Comparison of ENCODE assay signal across 19 cellular contexts in the genomic region with DNA sequence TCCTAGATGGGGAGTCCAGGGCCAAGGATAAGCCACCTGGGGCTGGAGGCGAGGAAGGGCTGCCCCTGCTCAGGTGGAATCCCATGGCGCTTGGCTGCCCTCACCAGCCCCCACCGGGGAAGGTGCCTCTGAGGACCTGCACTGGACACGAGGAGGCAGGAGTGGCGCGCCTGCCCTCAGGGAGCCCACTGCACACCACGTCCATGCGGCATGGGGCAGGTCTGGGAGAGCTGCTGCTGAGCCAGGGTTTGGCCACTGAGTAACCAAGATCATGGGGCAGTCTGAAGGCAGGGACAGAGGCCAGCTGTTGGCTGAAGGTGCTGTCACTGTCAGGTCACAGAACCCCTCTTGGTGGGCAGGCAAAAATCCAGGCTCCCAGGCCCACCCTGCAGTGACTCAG. TPM values are rescaled to one million over a fixed set of nuclear protein-coding genes. Genes with fewer than 3 reads are reported as not detected.
"Had no signal": no experiment of that assay in that cellular context is flagged by ENCODE, and none has a peak within 500 bp of the region (broad histone marks: within the 10 kb centered on the region; RNA-seq: fewer than 3 reads in every experiment).

No MANE protein-coding gene starts in this region.

- H3K4me1 ChIP-seq: colonic mucosa, left lung had no signal

- H3K9me3 ChIP-seq: colonic mucosa, esophagus muscularis mucosa, heart left ventricle, left lung, tibial artery had no signal

- H3K27ac ChIP-seq: colonic mucosa, esophagus muscularis mucosa, heart left ventricle, left lung, parathyroid adenoma, tibial artery had no signal

- H3K9ac ChIP-seq: parathyroid adenoma had no signal

- H3K4me3 ChIP-seq: colonic mucosa, dorsolateral prefrontal cortex, esophagus muscularis mucosa, heart left ventricle, left lung, tibial artery had no signal

- ATAC-seq: heart left ventricle, left lung, right cardiac atrium had no signal

- H3K27me3 ChIP-seq: colonic mucosa, dorsolateral prefrontal cortex, esophagus muscularis mucosa, heart left ventricle, left lung, tibial artery had no signal

- FAIRE-seq: bronchial epithelial cell, frontal cortex had no signal

- H2AFZ ChIP-seq: parathyroid adenoma had no signal

- DNase-seq: activated CD4-positive, alpha-beta memory T cell treated with anti-CD3 and anti-CD28 coated beads for 36 hours; activated CD4-positive, alpha-beta T cell treated with anti-CD3 and anti-CD28 coated beads for 48 hours; activated naive CD4-positive, alpha-beta T cell treated with Interleukin-2 at 50 U/mL for 16 hours; activated naive CD8-positive, alpha-beta T cell treated with anti-CD3 and anti-CD28 coated beads, Interleukin-2, amount 10 ng/mL, durations not matched to agents 7 days and 5 days; activated T-cell treated with anti-CD3 and anti-CD28 coated beads, Interleukin-2, amount 50 U/mL, for 48 hours; amniotic stem cell; colonic mucosa; stimulated activated CD4-positive, alpha-beta T cell treated with anti-CD3 and anti-CD28 coated beads, Interleukin-1b, Interleukin-23, amount 100 ng/mL, for 48 hours; tibial artery had no signal

RNA-seq across cellular contexts. Expression of gene CTXN1, which starts 53.6 kb away (rescaled TPM):
- total RNA-seq: activated naive CD8-positive, alpha-beta T cell treated with anti-CD3 and anti-CD28 coated beads, Interleukin-2, amount 10 ng/mL, durations not matched to agents 7 days and 5 days; mononuclear cell; T-helper 2 cell treated with Interferon-gamma antibody and Interleukin-4, amounts not matched to agents 100 ng/mL and 5 ng/mL, for 36 hours had no signal
